11 cellular contexts compared by ENCODE assay signal in genomic region chr4:105605493-105605892, GRCh38. TPM values are rescaled to one million over a fixed set of nuclear protein-coding genes. Genes with fewer than 3 reads are reported as not detected.
DNase-seq lines count a peak whose midpoint lies in the region; ATAC-seq and TF ChIP-seq lines count a peak whose summit lies in the region.
"Had no signal": no experiment of that assay in that cellular context is flagged by ENCODE, and none has a peak within 500 bp of the region (broad histone marks: within the 10 kb centered on the region; RNA-seq: fewer than 3 reads in every experiment).

No MANE protein-coding gene starts in this region.

- CTCF ChIA-PET in CD4-positive, alpha-beta T cell (lab: Charles Lee), result no interaction called here

- DNase-seq in AG10803 (ENCODE audit: low read depth) (peak; percentile 41), HS-5 (ENCODE audit: low read depth) (peak; percentile 30), RPMI7951 (ENCODE audit: low read depth) (peak; percentile 37), epithelial cell of proximal tubule (ENCODE audit: low read depth) (peak; percentile 78), hippocampal formation (lab: John Stamatoyannopoulos, UW) (no peak), sciatic nerve (ENCODE audit: low spot score) (no peak)
- no peak for DNase-seq in CD4-positive, alpha-beta T cell
- DNase-seq: activated T-cell treated with anti-CD3 and anti-CD28 coated beads, Interleukin-2, amount 50 U/mL, for 4 hours had no signal

- no peaks in the 10 kb centered on the region for H3K9me3 ChIP-seq in CD4-positive, alpha-beta T cell (ENCODE audit: control insufficient read depth, low read length)

- intact Hi-C loops in CD4-positive, alpha-beta T cell (cut with DNase I, micrococcal nuclease), result no loop called here
- intact Hi-C loops in sciatic nerve (cut with DNase I), result no loop called here

- no peak overlapping the region for H3K4me3 Mint-ChIP-seq in CD4-positive, alpha-beta T cell
- H3K4me3 Mint-ChIP-seq: activated T-cell treated with anti-CD3 and anti-CD28 coated beads, Interleukin-2, amount 50 U/mL, for 4 hours; IgD-negative memory B cell; neural crest cell had no signal

- no peaks in the 10 kb centered on the region for H3K9me3 Mint-ChIP-seq in CD4-positive, alpha-beta T cell
- H3K9me3 Mint-ChIP-seq: activated T-cell treated with anti-CD3 and anti-CD28 coated beads, Interleukin-2, amount 50 U/mL, for 4 hours had no signal

- H3K4me3 ChIP-seq in AG10803 (ENCODE audit: low read length) (no peak overlapping the region), epithelial cell of proximal tubule (ENCODE audit: low read depth, low read length) (no peak overlapping the region)

- peaks cover 10% of the 10 kb centered on the region for H3K27me3 Mint-ChIP-seq in CD4-positive, alpha-beta T cell
- H3K27me3 Mint-ChIP-seq: IgD-negative memory B cell had no signal

- TF ChIP-seq CTCF in AG10803 (conservative IDR thresholded peaks at IDR 0.05; ENCODE audit: low read length) (no peak), epithelial cell of proximal tubule (conservative IDR thresholded peaks at IDR 0.05; ENCODE audit: low read depth, low read length) (no peak)
- TF ChIP-seq CTCF in CD4-positive, alpha-beta T cell (IDR thresholded peaks at IDR 0.05), result no peak

- no peak overlapping the region for H3K27ac Mint-ChIP-seq in CD4-positive, alpha-beta T cell
- H3K27ac Mint-ChIP-seq: IgD-negative memory B cell had no signal

- ATAC-seq in CD4-positive, alpha-beta T cell (ENCODE audit: poor library complexity), result no peak
- ATAC-seq in GM19452 (IDR thresholded peaks at IDR 0.05; ENCODE audit: unreplicated experiment) (no peak), sciatic nerve (no peak)
- ATAC-seq: activated T-cell treated with anti-CD3 and anti-CD28 coated beads, Interleukin-2, amount 50 U/mL, for 4 hours had no signal

- H3K4me1 Mint-ChIP-seq in CD4-positive, alpha-beta T cell (ENCODE audit: low read depth), result no peaks in the 10 kb centered on the region
- H3K4me1 Mint-ChIP-seq: IgD-negative memory B cell, neural crest cell had no signal

- H3K36me3 Mint-ChIP-seq in CD4-positive, alpha-beta T cell (ENCODE audit: low read depth), result no peaks in the 10 kb centered on the region
- H3K36me3 Mint-ChIP-seq: IgD-negative memory B cell had no signal

- POLR2A ChIA-PET in CD4-positive, alpha-beta T cell (lab: Charles Lee), result no interaction called here

- H3K27ac ChIP-seq in CD4-positive, alpha-beta T cell (ENCODE audit: low read depth, low read length), result no peak overlapping the region

- no peaks in the 10 kb centered on the region for H3K27me3 ChIP-seq in CD4-positive, alpha-beta T cell (ENCODE audit: control insufficient read depth, insufficient read depth, low read length)

RNA-seq across cellular contexts. Expression of gene ARHGEF38, which starts 53.1 kb away (rescaled TPM):
- not detected in 2 replicates for total RNA-seq in RPMI7951 (2014; rRNA removed; shearing (Covaris generic))
- total RNA-seq in epithelial cell of proximal tubule (0.07 and 0.46 TPM in 2 replicates), sciatic nerve (0.40 TPM)
- total RNA-seq in CD4-positive, alpha-beta T cell, result not detected
- total RNA-seq: activated T-cell treated with anti-CD3 and anti-CD28 coated beads, Interleukin-2, amount 50 U/mL, for 4 hours; neural crest cell had no signal

Comparison
In these comparisons a context has a peak if more than half of its experiments do, and no peak if none do; other contexts are left out.
1. DNase-seq: peak in AG10803 (single experiment), HS-5 (single experiment), RPMI7951 (single experiment) and epithelial cell of proximal tubule (single experiment); none in CD4-positive, alpha-beta T cell (0 of 10), hippocampal formation (0 of 2) and sciatic nerve (single experiment).